ENCODE assay signal across 27 cellular contexts in the genomic region with DNA sequence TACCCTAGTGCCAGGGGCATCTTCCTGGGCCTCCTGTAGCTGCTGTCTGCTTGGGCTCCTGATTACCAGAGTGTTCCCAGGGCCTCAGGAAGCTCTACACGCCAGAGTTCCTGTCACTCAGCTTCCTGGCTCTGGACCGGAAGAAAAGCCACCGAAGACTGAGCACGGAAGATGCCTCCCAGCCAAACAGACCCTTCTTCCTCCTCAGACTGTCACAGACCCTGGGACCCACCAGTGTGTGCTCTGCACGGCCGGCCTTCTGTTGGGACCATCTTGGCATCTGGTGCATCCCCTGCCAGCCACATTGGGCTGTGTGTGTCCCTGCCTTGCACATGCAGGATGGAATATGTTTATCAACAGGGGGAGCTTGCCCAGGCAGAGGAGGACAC.
DNase-seq lines count a peak whose midpoint lies in the region; ATAC-seq, FAIRE-seq and TF ChIP-seq lines count a peak whose summit lies in the region.
"Had no signal": no experiment of that assay in that cellular context is flagged by ENCODE, and none has a peak within 500 bp of the region (broad histone marks: within the 10 kb centered on the region; RNA-seq: fewer than 3 reads in every experiment).

No MANE protein-coding gene starts in this region.

- H3K9me3 Mint-ChIP-seq in activated CD4-positive, alpha-beta T cell treated with anti-CD3 and anti-CD28 coated beads, Interleukin-2, amount 10 ng/mL, durations not matched to agents 24 days and 14 days = no peaks in the 10 kb centered on the region
- H3K9me3 Mint-ChIP-seq: CD4-positive, alpha-beta memory T cell; H9; HFFc6 had no signal

- no peak overlapping the region for H3K9ac ChIP-seq in HepG2 (ENCODE audit: insufficient read depth, low read depth, low read length)
- H3K9ac ChIP-seq: GM23248 had no signal

- TF ChIP-seq POLR2A in right lobe of liver (IDR thresholded peaks at IDR 0.05) = no peak
- TF ChIP-seq POLR2A in HepG2 (IDR thresholded peaks at IDR 0.05; ENCODE audit: insufficient read depth in 1 of 2, low read depth in 2 of 2, low read length in 2 of 2) = no peak

- TF ChIP-seq CTCF in right lobe of liver (IDR thresholded peaks at IDR 0.05) (no peak), HepG2 (CRISPR knock-in tag; IDR thresholded peaks at IDR 0.05) (no peak), dorsolateral prefrontal cortex (IDR thresholded peaks at IDR 0.05 in 54 of 56, conservative IDR thresholded peaks at IDR 0.05 in 2 of 56; ENCODE audit: low read depth in 1 of 56, partially characterized antibody in 56 of 56) (no peak)

- H3K36me3 ChIP-seq in right lobe of liver = no peaks in the 10 kb centered on the region
- no peaks in the 10 kb centered on the region for H3K36me3 ChIP-seq in HepG2 (replicated peaks in 1 of 2; ENCODE audit: control insufficient read depth in 1 of 2, insufficient read depth in 2 of 2, low read length in 2 of 2)
- H3K36me3 ChIP-seq: SJSA1 had no signal

- H3K27ac Mint-ChIP-seq in activated CD4-positive, alpha-beta T cell treated with anti-CD3 and anti-CD28 coated beads, Interleukin-2, amount 10 ng/mL, durations not matched to agents 24 days and 14 days = no peak overlapping the region
- H3K27ac Mint-ChIP-seq: CD4-positive, alpha-beta memory T cell; HFFc6 had no signal

- H3K4me1 Mint-ChIP-seq in activated CD4-positive, alpha-beta T cell treated with anti-CD3 and anti-CD28 coated beads, Interleukin-2, amount 10 ng/mL, durations not matched to agents 24 days and 14 days = no peaks in the 10 kb centered on the region
- H3K4me1 Mint-ChIP-seq: CD4-positive, alpha-beta memory T cell had no signal

- intact Hi-C loops in activated CD4-positive, alpha-beta T cell treated with anti-CD3 and anti-CD28 coated beads, Interleukin-2, amount 10 ng/mL, durations not matched to agents 24 days and 14 days (cut with micrococcal nuclease) = no loop called here
- intact Hi-C loops in right lobe of liver (cut with DNase I) = no loop called here
- intact Hi-C loops in HepG2 (cut with micrococcal nuclease; ENCODE audit: unreplicated experiment) = no loop called here
- intact Hi-C loops in dorsolateral prefrontal cortex (cut with DNase I) = no loop called here

- WGBS in right lobe of liver (ENCODE audit: insufficient coverage, low coverage, low lambda C conversion rate, missing lambda C conversion rate) = no CpG with 5 or more reads among the region's 6 CpGs
- WGBS in HepG2 (ENCODE audit: low lambda C conversion rate) = 68% methylated on average over 3 of the region's 6 CpGs

- no peaks in the 10 kb centered on the region for H3K36me3 Mint-ChIP-seq in activated CD4-positive, alpha-beta T cell treated with anti-CD3 and anti-CD28 coated beads, Interleukin-2, amount 10 ng/mL, durations not matched to agents 24 days and 14 days (ENCODE audit: low read depth)
- H3K36me3 Mint-ChIP-seq: CD4-positive, alpha-beta memory T cell had no signal

- H3K27ac ChIP-seq in right lobe of liver (no peak overlapping the region), HepG2 (ENCODE audit: extremely low read length, insufficient read depth, low read length) (no peak overlapping the region), dorsolateral prefrontal cortex (no peak overlapping the region)
- H3K27ac ChIP-seq: GM23248, SJSA1 had no signal

- CTCF ChIA-PET in HepG2 (lab: Yijun Ruan, JAX; ENCODE audit: low intra/inter-chr PET ratio, low total read pairs) = no interaction called here
- CTCF ChIA-PET in HEK293T (lab: Yijun Ruan, JAX) = interaction anchor here (0.7 kb wide), 1 partner anchor 384 kb away, joined by 3 read pairs; no protein-coding TSS in a partner anchor

- H3K4me3 ChIP-seq in right lobe of liver = no peak overlapping the region
- H3K4me3 ChIP-seq in HepG2 (replicated peaks in 1 of 3; ENCODE audit: insufficient read depth in 1 of 3, low read depth in 2 of 3, low read length in 3 of 3) = no peak overlapping the region
- H3K4me3 ChIP-seq in dorsolateral prefrontal cortex = no peak overlapping the region
- H3K4me3 ChIP-seq: GM23248, SJSA1 had no signal

- H3K9me3 ChIP-seq in right lobe of liver = no peaks in the 10 kb centered on the region
- H3K9me3 ChIP-seq in HepG2 (ENCODE audit: low read length) = no peaks in the 10 kb centered on the region
- H3K9me3 ChIP-seq: SJSA1 had no signal

- FAIRE-seq in HepG2 (lab: Jason Lieb, UNC) = no peak
- FAIRE-seq: G401.6, HTR-8/SVneo had no signal

- no peaks in the 10 kb centered on the region for H3K27me3 Mint-ChIP-seq in activated CD4-positive, alpha-beta T cell treated with anti-CD3 and anti-CD28 coated beads, Interleukin-2, amount 10 ng/mL, durations not matched to agents 24 days and 14 days

- no TSS peak for BruUV-seq in HepG2 (replicated peaks; lab: Mats Ljungman, UMichigan)

- no peak overlapping the region for H3K4me3 Mint-ChIP-seq in activated CD4-positive, alpha-beta T cell treated with anti-CD3 and anti-CD28 coated beads, Interleukin-2, amount 10 ng/mL, durations not matched to agents 24 days and 14 days
- H3K4me3 Mint-ChIP-seq: CD4-positive, alpha-beta memory T cell; H9; HFFc6 had no signal

- H3K27me3 ChIP-seq in right lobe of liver = no peaks in the 10 kb centered on the region
- peaks cover 1 to 4% of the 10 kb centered on the region in 2 experiments; a peak in 2 of 5 replicates for H3K27me3 ChIP-seq in HepG2 (ENCODE audit: control insufficient read depth in 1 of 2, insufficient read depth in 2 of 2, low read length in 2 of 2)
- no peaks in the 10 kb centered on the region for H3K27me3 ChIP-seq in dorsolateral prefrontal cortex
- H3K27me3 ChIP-seq: SJSA1 had no signal

- no peak overlapping the region for H2AFZ ChIP-seq in HepG2 (ENCODE audit: low read length)
- H2AFZ ChIP-seq: GM23248 had no signal

- ATAC-seq in right lobe of liver = peak; percentile 28 to 44 (median 32)
- no peak for ATAC-seq in HepG2

- POLR2A ChIA-PET in HepG2 (lab: Yijun Ruan, JAX) = no interaction called here
- POLR2A ChIA-PET in HEK293T (lab: Yijun Ruan, JAX) = no interaction called here

- no peak for TF ChIP-seq RAD21 in HepG2 (CRISPR knock-in tag; IDR thresholded peaks at IDR 0.05)

- TF ChIP-seq EP300 in HepG2 (IDR thresholded peaks at IDR 0.05; ENCODE audit: low read depth in 2 of 2, low read length in 2 of 2) (no peak), HepG2 (CRISPR knock-in tag; IDR thresholded peaks at IDR 0.05; ENCODE audit: borderline replicate concordance) (no peak)

- H3K79me2 ChIP-seq in HepG2 (ENCODE audit: insufficient read depth, low read length) = no peaks in the 10 kb centered on the region

- H4K20me1 ChIP-seq in HepG2 (ENCODE audit: insufficient read depth, low read length) = no peaks in the 10 kb centered on the region

- in situ Hi-C loops in HepG2 (cut with HindIII; ENCODE audit: extremely low pct_ligation_motif_present, low pct_unique_long_range_greater_than_20kb) = no loop called here

- H3K4me2 ChIP-seq in HepG2 (ENCODE audit: low read depth, low read length) = no peak overlapping the region

- DNase-seq in activated CD4-positive, alpha-beta T cell treated with anti-CD3 and anti-CD28 coated beads, Interleukin-2, amount 10 ng/mL, durations not matched to agents 24 days and 14 days = peak; percentile 44
- no peak for DNase-seq in activated CD4-positive, alpha-beta T cell treated with anti-CD3 and anti-CD28 coated beads for 4 hours
- DNase-seq in right lobe of liver (peak in 1 of 3 donors; percentile 22), HepG2 (ENCODE audit: low spot score) (no peak), mesenteric fat pad (ENCODE audit: low spot score) (peak; percentile 62), dorsolateral prefrontal cortex (no peak), HEK293T (ENCODE audit: extremely low spot score) (no peak)
- DNase-seq in stimulated activated CD4-positive, alpha-beta T cell treated with anti-CD3 and anti-CD28 coated beads, Interleukin-2, amount 100 ng/mL, for 48 hours = no peak
- DNase-seq: 8988T; ACHN; C1 segment of cervical spinal cord; CD4-positive, alpha-beta memory T cell; COR-L47; GM23248; H9; HFFc6; KBM-7; MM.1S; NCI-H2029; NCI-H446 treated with DMSO at 0.1 percent for 48 hours; NCI-H526; NCI-H82; Right ventricle myocardium superior; RPMI8226 had no signal

- H3K4me1 ChIP-seq in right lobe of liver (no peaks in the 10 kb centered on the region), HepG2 (ENCODE audit: insufficient read depth, low read length) (no peaks in the 10 kb centered on the region)
- H3K4me1 ChIP-seq: SJSA1 had no signal

TF ChIP-seq in HepG2, 621 proteins besides CTCF, POLR2A, EP300 and RAD21 (continues in another document):
- TF ChIP-seq RCOR2 (CRISPR knock-in tag; IDR thresholded peaks at IDR 0.05) (no peak), ZNF3 (CRISPR knock-in tag; IDR thresholded peaks at IDR 0.05) (no peak), SP2 (CRISPR knock-in tag; IDR thresholded peaks at IDR 0.05) (no peak), ZNF296 (CRISPR knock-in tag; conservative IDR thresholded peaks at IDR 0.05) (no peak), FOXM1 (CRISPR knock-in tag; IDR thresholded peaks at IDR 0.05) (no peak)

TF ChIP-seq in HEK293T, 16 proteins besides CTCF, POLR2A, EP300 and RAD21:
- TF ChIP-seq SUZ12 (IDR thresholded peaks at IDR 0.05) (no peak), FOXK2 (IDR thresholded peaks at IDR 0.05) (no peak), NFRKB (IDR thresholded peaks at IDR 0.05) (no peak), HDGF (IDR thresholded peaks at IDR 0.05; ENCODE audit: borderline replicate concordance) (no peak), BHLHE40 (IDR thresholded peaks at IDR 0.05; ENCODE audit: borderline replicate concordance) (no peak), ELF4 (IDR thresholded peaks at IDR 0.05) (no peak), L3MBTL2 (conservative IDR thresholded peaks at IDR 0.05) (no peak), LEF1 (IDR thresholded peaks at IDR 0.05; ENCODE audit: borderline replicate concordance) (no peak), CTBP1 (IDR thresholded peaks at IDR 0.05; ENCODE audit: borderline replicate concordance) (no peak), ARNT (IDR thresholded peaks at IDR 0.05) (no peak), ZNF384 (IDR thresholded peaks at IDR 0.05) (no peak), TARDBP (IDR thresholded peaks at IDR 0.05) (no peak), FOXM1 (IDR thresholded peaks at IDR 0.05; ENCODE audit: borderline replicate concordance) (no peak), SP1 (IDR thresholded peaks at IDR 0.05) (no peak), FOXA1 (IDR thresholded peaks at IDR 0.05) (no peak)
- TF ChIP-seq, protein P1, sequence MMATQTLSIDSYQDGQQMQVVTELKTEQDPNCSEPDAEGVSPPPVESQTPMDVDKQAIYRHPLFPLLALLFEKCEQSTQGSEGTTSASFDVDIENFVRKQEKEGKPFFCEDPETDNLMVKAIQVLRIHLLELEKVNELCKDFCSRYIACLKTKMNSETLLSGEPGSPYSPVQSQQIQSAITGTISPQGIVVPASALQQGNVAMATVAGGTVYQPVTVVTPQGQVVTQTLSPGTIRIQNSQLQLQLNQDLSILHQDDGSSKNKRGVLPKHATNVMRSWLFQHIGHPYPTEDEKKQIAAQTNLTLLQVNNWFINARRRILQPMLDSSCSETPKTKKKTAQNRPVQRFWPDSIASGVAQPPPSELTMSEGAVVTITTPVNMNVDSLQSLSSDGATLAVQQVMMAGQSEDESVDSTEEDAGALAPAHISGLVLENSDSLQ (IDR thresholded peaks at IDR 0.05) = no peak

Comparison
In these comparisons a context has a peak if more than half of its experiments do, and no peak if none do; other contexts are left out.
1. DNase-seq: peak in activated CD4-positive, alpha-beta T cell treated with anti-CD3 and anti-CD28 coated beads, Interleukin-2, amount 10 ng/mL, durations not matched to agents 24 days and 14 days (single experiment) and mesenteric fat pad (single experiment); none in activated CD4-positive, alpha-beta T cell treated with anti-CD3 and anti-CD28 coated beads for 4 hours (0 of 2), HepG2 (single experiment), stimulated activated CD4-positive, alpha-beta T cell treated with anti-CD3 and anti-CD28 coated beads, Interleukin-2, amount 100 ng/mL, for 48 hours (0 of 2), dorsolateral prefrontal cortex (0 of 10) and HEK293T (single experiment).